1 cellular context compared by ENCODE assay signal in the genomic region with DNA sequence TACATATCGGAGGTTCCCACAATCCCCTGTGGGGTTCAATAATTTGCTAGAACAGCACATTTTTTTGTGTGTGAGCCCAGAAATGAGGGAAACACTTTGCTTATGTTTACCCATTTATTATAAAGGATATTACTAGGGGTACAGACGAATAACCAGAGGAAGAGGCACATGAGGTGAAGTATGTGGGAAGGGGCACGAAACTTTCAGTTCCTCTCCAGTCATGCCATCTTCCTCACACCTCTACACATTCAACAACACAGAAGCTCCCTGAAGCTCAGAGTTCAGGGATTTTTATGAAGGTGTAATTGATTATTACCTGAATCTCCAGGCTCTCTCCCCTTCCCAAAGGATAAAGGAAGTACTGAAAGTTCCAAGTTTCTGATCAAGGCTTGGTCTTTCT.
TF ChIP-seq lines count a peak whose summit lies in the region.

No MANE protein-coding gene starts in this region.

TF ChIP-seq in H1, 55 proteins besides CTCF, POLR2A, EP300 and RAD21:
- TF ChIP-seq POLR2AphosphoS5 (IDR thresholded peaks at IDR 0.05; ENCODE audit: low read depth, low read length), result no peak
- no peak for TF ChIP-seq PHF8 (conservative IDR thresholded peaks at IDR 0.05; ENCODE audit: low read depth, low read length)
- no peak for TF ChIP-seq CBX8 (IDR thresholded peaks at IDR 0.05; ENCODE audit: borderline replicate concordance, low read depth, low read length)
- no peak for TF ChIP-seq CHD2 (IDR thresholded peaks at IDR 0.05; ENCODE audit: low read length)
- TF ChIP-seq FOSL1 (IDR thresholded peaks at IDR 0.05; ENCODE audit: insufficient read depth, low read depth, low read length), result no peak
- no peak for TF ChIP-seq KDM5A (IDR thresholded peaks at IDR 0.05; ENCODE audit: low read length)
- TF ChIP-seq EZH2 (IDR thresholded peaks at IDR 0.05; ENCODE audit: low read depth, low read length, severe bottlenecking), result no peak
- TF ChIP-seq BCL11A (IDR thresholded peaks at IDR 0.05; ENCODE audit: low read depth in 2 of 2, low read length in 2 of 2), result no peak
- TF ChIP-seq, protein P1, sequence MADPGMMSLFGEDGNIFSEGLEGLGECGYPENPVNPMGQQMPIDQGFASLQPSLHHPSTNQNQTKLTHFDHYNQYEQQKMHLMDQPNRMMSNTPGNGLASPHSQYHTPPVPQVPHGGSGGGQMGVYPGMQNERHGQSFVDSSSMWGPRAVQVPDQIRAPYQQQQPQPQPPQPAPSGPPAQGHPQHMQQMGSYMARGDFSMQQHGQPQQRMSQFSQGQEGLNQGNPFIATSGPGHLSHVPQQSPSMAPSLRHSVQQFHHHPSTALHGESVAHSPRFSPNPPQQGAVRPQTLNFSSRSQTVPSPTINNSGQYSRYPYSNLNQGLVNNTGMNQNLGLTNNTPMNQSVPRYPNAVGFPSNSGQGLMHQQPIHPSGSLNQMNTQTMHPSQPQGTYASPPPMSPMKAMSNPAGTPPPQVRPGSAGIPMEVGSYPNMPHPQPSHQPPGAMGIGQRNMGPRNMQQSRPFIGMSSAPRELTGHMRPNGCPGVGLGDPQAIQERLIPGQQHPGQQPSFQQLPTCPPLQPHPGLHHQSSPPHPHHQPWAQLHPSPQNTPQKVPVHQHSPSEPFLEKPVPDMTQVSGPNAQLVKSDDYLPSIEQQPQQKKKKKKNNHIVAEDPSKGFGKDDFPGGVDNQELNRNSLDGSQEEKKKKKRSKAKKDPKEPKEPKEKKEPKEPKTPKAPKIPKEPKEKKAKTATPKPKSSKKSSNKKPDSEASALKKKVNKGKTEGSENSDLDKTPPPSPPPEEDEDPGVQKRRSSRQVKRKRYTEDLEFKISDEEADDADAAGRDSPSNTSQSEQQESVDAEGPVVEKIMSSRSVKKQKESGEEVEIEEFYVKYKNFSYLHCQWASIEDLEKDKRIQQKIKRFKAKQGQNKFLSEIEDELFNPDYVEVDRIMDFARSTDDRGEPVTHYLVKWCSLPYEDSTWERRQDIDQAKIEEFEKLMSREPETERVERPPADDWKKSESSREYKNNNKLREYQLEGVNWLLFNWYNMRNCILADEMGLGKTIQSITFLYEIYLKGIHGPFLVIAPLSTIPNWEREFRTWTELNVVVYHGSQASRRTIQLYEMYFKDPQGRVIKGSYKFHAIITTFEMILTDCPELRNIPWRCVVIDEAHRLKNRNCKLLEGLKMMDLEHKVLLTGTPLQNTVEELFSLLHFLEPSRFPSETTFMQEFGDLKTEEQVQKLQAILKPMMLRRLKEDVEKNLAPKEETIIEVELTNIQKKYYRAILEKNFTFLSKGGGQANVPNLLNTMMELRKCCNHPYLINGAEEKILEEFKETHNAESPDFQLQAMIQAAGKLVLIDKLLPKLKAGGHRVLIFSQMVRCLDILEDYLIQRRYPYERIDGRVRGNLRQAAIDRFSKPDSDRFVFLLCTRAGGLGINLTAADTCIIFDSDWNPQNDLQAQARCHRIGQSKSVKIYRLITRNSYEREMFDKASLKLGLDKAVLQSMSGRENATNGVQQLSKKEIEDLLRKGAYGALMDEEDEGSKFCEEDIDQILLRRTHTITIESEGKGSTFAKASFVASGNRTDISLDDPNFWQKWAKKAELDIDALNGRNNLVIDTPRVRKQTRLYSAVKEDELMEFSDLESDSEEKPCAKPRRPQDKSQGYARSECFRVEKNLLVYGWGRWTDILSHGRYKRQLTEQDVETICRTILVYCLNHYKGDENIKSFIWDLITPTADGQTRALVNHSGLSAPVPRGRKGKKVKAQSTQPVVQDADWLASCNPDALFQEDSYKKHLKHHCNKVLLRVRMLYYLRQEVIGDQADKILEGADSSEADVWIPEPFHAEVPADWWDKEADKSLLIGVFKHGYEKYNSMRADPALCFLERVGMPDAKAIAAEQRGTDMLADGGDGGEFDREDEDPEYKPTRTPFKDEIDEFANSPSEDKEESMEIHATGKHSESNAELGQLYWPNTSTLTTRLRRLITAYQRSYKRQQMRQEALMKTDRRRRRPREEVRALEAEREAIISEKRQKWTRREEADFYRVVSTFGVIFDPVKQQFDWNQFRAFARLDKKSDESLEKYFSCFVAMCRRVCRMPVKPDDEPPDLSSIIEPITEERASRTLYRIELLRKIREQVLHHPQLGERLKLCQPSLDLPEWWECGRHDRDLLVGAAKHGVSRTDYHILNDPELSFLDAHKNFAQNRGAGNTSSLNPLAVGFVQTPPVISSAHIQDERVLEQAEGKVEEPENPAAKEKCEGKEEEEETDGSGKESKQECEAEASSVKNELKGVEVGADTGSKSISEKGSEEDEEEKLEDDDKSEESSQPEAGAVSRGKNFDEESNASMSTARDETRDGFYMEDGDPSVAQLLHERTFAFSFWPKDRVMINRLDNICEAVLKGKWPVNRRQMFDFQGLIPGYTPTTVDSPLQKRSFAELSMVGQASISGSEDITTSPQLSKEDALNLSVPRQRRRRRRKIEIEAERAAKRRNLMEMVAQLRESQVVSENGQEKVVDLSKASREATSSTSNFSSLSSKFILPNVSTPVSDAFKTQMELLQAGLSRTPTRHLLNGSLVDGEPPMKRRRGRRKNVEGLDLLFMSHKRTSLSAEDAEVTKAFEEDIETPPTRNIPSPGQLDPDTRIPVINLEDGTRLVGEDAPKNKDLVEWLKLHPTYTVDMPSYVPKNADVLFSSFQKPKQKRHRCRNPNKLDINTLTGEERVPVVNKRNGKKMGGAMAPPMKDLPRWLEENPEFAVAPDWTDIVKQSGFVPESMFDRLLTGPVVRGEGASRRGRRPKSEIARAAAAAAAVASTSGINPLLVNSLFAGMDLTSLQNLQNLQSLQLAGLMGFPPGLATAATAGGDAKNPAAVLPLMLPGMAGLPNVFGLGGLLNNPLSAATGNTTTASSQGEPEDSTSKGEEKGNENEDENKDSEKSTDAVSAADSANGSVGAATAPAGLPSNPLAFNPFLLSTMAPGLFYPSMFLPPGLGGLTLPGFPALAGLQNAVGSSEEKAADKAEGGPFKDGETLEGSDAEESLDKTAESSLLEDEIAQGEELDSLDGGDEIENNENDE (IDR thresholded peaks at IDR 0.05; ENCODE audit: insufficient replicate concordance, low read length), result no peak
- no peak for TF ChIP-seq JUND (IDR thresholded peaks at IDR 0.05; ENCODE audit: low read length)
- TF ChIP-seq TAF1 (IDR thresholded peaks at IDR 0.05; ENCODE audit: low read depth, low read length), result no peak
